In genomic region chr14:87002831-87003230, GRCh38 we compare ENCODE assay signal across 21 cellular contexts.
DNase-seq lines count a peak whose midpoint lies in the region; ATAC-seq and TF ChIP-seq lines count a peak whose summit lies in the region.
"Had no signal": no experiment of that assay in that cellular context is flagged by ENCODE, and none has a peak within 500 bp of the region (broad histone marks: within the 10 kb centered on the region; RNA-seq: fewer than 3 reads in every experiment).

No MANE protein-coding gene starts in this region.

- intact Hi-C loops in esophagus squamous epithelium (cut with DNase I), result no loop called here

- H3K9me3 ChIP-seq in AG04450 (ENCODE audit: control insufficient read depth, insufficient read depth, low read length), result no peaks in the 10 kb centered on the region
- peaks cover 0 to 3% (median 0%) of the 10 kb centered on the region in 3 donors for H3K9me3 ChIP-seq in esophagus squamous epithelium
- H3K9me3 ChIP-seq: ascending aorta, uterus had no signal

- DNase-seq in AG04450 (ENCODE audit: low read depth, low spot score), result no peak
- peak; percentile 6 for DNase-seq in GM03348 (ENCODE audit: low spot score)
- DNase-seq in SK-N-DZ (ENCODE audit: low spot score), result peak; percentile 5
- DNase-seq in foreskin keratinocyte, result no peak
- DNase-seq in stimulated activated CD4-positive, alpha-beta T cell treated with anti-CD3 and anti-CD28 coated beads, Interleukin-12 subunit alpha, Interleukin-12 subunit beta, amount 100 ng/mL, for 4 hours, result no peak
- DNase-seq in COLO668 (lab: John Stamatoyannopoulos, UW; ENCODE audit: unreplicated experiment), result no peak
- DNase-seq in erythroblast (lab: John Stamatoyannopoulos, UW), result no peak
- no peak for DNase-seq in esophagus squamous epithelium (lab: John Stamatoyannopoulos, UW)
- DNase-seq: activated CD4-positive, alpha-beta T cell treated with anti-CD3 and anti-CD28 coated beads, Interleukin-2, amount 50 U/mL, for 48 hours; activated naive CD4-positive, alpha-beta T cell treated with anti-CD3 and anti-CD28 coated beads, Interleukin-2, amount 10 ng/mL, durations not matched to agents 7 days and 5 days; activated T-cell treated with anti-CD3 and anti-CD28 coated beads, Interleukin-2, amount 50 U/mL, for 1 hour; Calu3; NCI-H1048; posterior cingulate gyrus; small intestine; stimulated activated CD4-positive, alpha-beta T cell treated with anti-CD3 and anti-CD28 coated beads, Interleukin-4, amount 100 ng/mL, for 4 hours; uterus; WERI-Rb-1 had no signal

- no peak overlapping the region for H3K4me3 ChIP-seq in AG04450 (ENCODE audit: low read depth, low read length)
- no peak overlapping the region for H3K4me3 ChIP-seq in esophagus squamous epithelium
- H3K4me3 ChIP-seq: ascending aorta, uterus had no signal

- H3K27me3 ChIP-seq in AG04450 (ENCODE audit: control insufficient read depth, insufficient read depth, low read length) (no peaks in the 10 kb centered on the region), foreskin keratinocyte (no peaks in the 10 kb centered on the region), esophagus squamous epithelium (no peaks in the 10 kb centered on the region)
- H3K27me3 ChIP-seq: ascending aorta, uterus had no signal

- no peaks in the 10 kb centered on the region for H3K36me3 ChIP-seq in esophagus squamous epithelium
- H3K36me3 ChIP-seq: ascending aorta, uterus, WERI-Rb-1 had no signal

- TF ChIP-seq CTCF in AG04450 (IDR thresholded peaks at IDR 0.05; ENCODE audit: low read depth, low read length) (peak; percentile 38), foreskin keratinocyte (conservative IDR thresholded peaks at IDR 0.05) (peak; percentile 32), esophagus squamous epithelium (IDR thresholded peaks at IDR 0.05) (no peak)

- TF ChIP-seq POLR2A in erythroblast (IDR thresholded peaks at IDR 0.05; ENCODE audit: low read length), result no peak
- TF ChIP-seq POLR2A in esophagus squamous epithelium (IDR thresholded peaks at IDR 0.05), result no peak

- WGBS in esophagus squamous epithelium, 2 donors, result 40 to 58% methylated on average over 2 of the region's 2 CpGs

- POLR2A ChIA-PET in AG04450 (lab: Yijun Ruan, JAX), result no interaction called here

- ATAC-seq in foreskin keratinocyte, result no peak

- no peaks in the 10 kb centered on the region for H3K4me1 ChIP-seq in foreskin keratinocyte
- H3K4me1 ChIP-seq in esophagus squamous epithelium, result no peaks in the 10 kb centered on the region
- H3K4me1 ChIP-seq: ascending aorta, uterus had no signal

- H3K27ac ChIP-seq in AG04450 (ENCODE audit: low read depth, low read length) (no peak overlapping the region), foreskin keratinocyte (no peak overlapping the region), esophagus squamous epithelium (no peak overlapping the region)
- H3K27ac ChIP-seq: ascending aorta, KMS-11, RWPE1, uterus, WERI-Rb-1 had no signal

- CTCF ChIA-PET in AG04450 (lab: Charles Lee), result interaction anchor here (0.8 to 1.6 kb wide), 3 partner anchors 10 to 11 kb away, joined by 3 read pairs; no protein-coding TSS in a partner anchor

Comparison
In these comparisons a context has a peak if more than half of its experiments do, and no peak if none do; other contexts are left out.
1. DNase-seq: peak in GM03348 (single experiment) and SK-N-DZ (single experiment); none in AG04450 (single experiment), foreskin keratinocyte (0 of 2), stimulated activated CD4-positive, alpha-beta T cell treated with anti-CD3 and anti-CD28 coated beads, Interleukin-12 subunit alpha, Interleukin-12 subunit beta, amount 100 ng/mL, for 4 hours (single experiment), COLO668 (single experiment), erythroblast (0 of 2) and esophagus squamous epithelium (single experiment).
2. CTCF ChIP-seq: peak in AG04450 (single experiment) and foreskin keratinocyte (single experiment); none in esophagus squamous epithelium (0 of 6).